24 cellular contexts compared by ENCODE assay signal in genomic region chr5:38662088-38662487, GRCh38.
"Had no signal": no experiment of that assay in that cellular context is flagged by ENCODE, and none has a peak within 500 bp of the region (broad histone marks: within the 10 kb centered on the region; RNA-seq: fewer than 3 reads in every experiment).

No MANE protein-coding gene starts in this region.

- H3K36me3 Mint-ChIP-seq: brain, immature natural killer cell had no signal

- H3K4me1 Mint-ChIP-seq: activated naive CD8-positive, alpha-beta T cell treated with anti-CD3 and anti-CD28 coated beads, Interleukin-2, amount 50 U/mL, for 24 hours; immature natural killer cell had no signal

- H3K4me1 ChIP-seq: esophagus squamous epithelium, sigmoid colon had no signal

- H3K27ac Mint-ChIP-seq: activated CD8-positive, alpha-beta T cell treated with anti-CD3 and anti-CD28 coated beads, Interleukin-2, amount 10 ng/mL, durations not matched to agents 7 days and 5 days; activated naive CD8-positive, alpha-beta T cell treated with anti-CD3 and anti-CD28 coated beads, Interleukin-2, amount 50 U/mL, for 24 hours; activated T-helper 1 cell treated with anti-CD3 and anti-CD28 coated beads, Interleukin-12 subunit alpha, Interleukin-12 subunit beta, Interleukin-2, Interleukin-4 antibody, amounts not matched to agents 30 ng/mL and 10 ng/mL and 1 ng/mL, durations not matched to agents 14 hours and 24 hours and 36 hours; immature natural killer cell; nephron progenitor cell; T-helper 2 cell treated with Interferon-gamma antibody and Interleukin-4, amounts not matched to agents 5 μg/mL and 100 μg/mL, for 36 hours had no signal

- H3K27me3 Mint-ChIP-seq: brain had no signal

- H3K27me3 ChIP-seq: esophagus squamous epithelium, hepatocyte, left lung, pancreas, sigmoid colon, upper lobe of right lung had no signal

- H3K36me3 ChIP-seq: esophagus squamous epithelium, left lung, pancreas, sigmoid colon, upper lobe of right lung had no signal

- H3K9me3 ChIP-seq: esophagus squamous epithelium, left lung, pancreas, sigmoid colon, upper lobe of right lung had no signal

- ATAC-seq: activated CD8-positive, alpha-beta T cell treated with anti-CD3 and anti-CD28 coated beads, Interleukin-2, amount 10 ng/mL, durations not matched to agents 7 days and 5 days; activated naive CD8-positive, alpha-beta T cell treated with anti-CD3 and anti-CD28 coated beads, Interleukin-2, amount 50 U/mL, for 24 hours; left lung; pancreas; SK-N-SH treated with all-trans-retinoic acid at 6 μM for 48 hours; upper lobe of right lung had no signal

- DNase-seq: activated CD4-positive, alpha-beta T cell treated with anti-CD3 and anti-CD28 coated beads for 1 hour; activated CD4-positive, alpha-beta T cell treated with anti-CD3 and anti-CD28 coated beads, Interleukin-2, amount 50 U/mL, for 1 hour; activated CD8-positive, alpha-beta T cell treated with anti-CD3 and anti-CD28 coated beads, Interleukin-2, amount 10 ng/mL, durations not matched to agents 7 days and 5 days; activated gamma-delta T cell; activated naive CD4-positive, alpha-beta T cell treated with anti-CD3 and anti-CD28 coated beads, Interleukin-2, amount 50 U/mL, for 16 hours; activated naive CD8-positive, alpha-beta T cell treated with anti-CD3 and anti-CD28 coated beads, Interleukin-2, amount 50 U/mL, for 24 hours; anterior cingulate cortex; central memory CD4-positive, alpha-beta T cell; effector memory CD4-positive, alpha-beta T cell; esophagus squamous epithelium; immature natural killer cell; left lung; mammary epithelial cell; nephron progenitor cell; pancreas; sigmoid colon; stimulated activated CD4-positive, alpha-beta T cell treated with anti-CD3 and anti-CD28 coated beads, Interleukin-4, amount 100 ng/mL, for 1 hour; stimulated activated naive CD4-positive, alpha-beta T cell; upper lobe of right lung had no signal

- H3K27ac ChIP-seq: hepatocyte, left lung, sigmoid colon, upper lobe of right lung had no signal

- H3K9me3 Mint-ChIP-seq: activated naive CD8-positive, alpha-beta T cell treated with anti-CD3 and anti-CD28 coated beads, Interleukin-2, amount 50 U/mL, for 24 hours; activated T-helper 1 cell treated with anti-CD3 and anti-CD28 coated beads, Interleukin-12 subunit alpha, Interleukin-12 subunit beta, Interleukin-2, Interleukin-4 antibody, amounts not matched to agents 30 ng/mL and 10 ng/mL and 1 ng/mL, durations not matched to agents 14 hours and 24 hours and 36 hours; nephron progenitor cell; T-helper 2 cell treated with Interferon-gamma antibody and Interleukin-4, amounts not matched to agents 5 μg/mL and 100 μg/mL, for 36 hours had no signal

- H3K4me3 Mint-ChIP-seq: activated CD8-positive, alpha-beta T cell treated with anti-CD3 and anti-CD28 coated beads, Interleukin-2, amount 10 ng/mL, durations not matched to agents 7 days and 5 days; activated naive CD8-positive, alpha-beta T cell treated with anti-CD3 and anti-CD28 coated beads, Interleukin-2, amount 50 U/mL, for 24 hours; activated T-helper 1 cell treated with anti-CD3 and anti-CD28 coated beads, Interleukin-12 subunit alpha, Interleukin-12 subunit beta, Interleukin-2, Interleukin-4 antibody, amounts not matched to agents 30 ng/mL and 10 ng/mL and 1 ng/mL, durations not matched to agents 14 hours and 24 hours and 36 hours; brain; immature natural killer cell; T-helper 2 cell treated with Interferon-gamma antibody and Interleukin-4, amounts not matched to agents 5 μg/mL and 100 μg/mL, for 36 hours had no signal

- H3K4me3 ChIP-seq: esophagus squamous epithelium, hepatocyte, left lung, pancreas, sigmoid colon, upper lobe of right lung had no signal
